ENCODE assay signal across 12 cellular contexts in the genomic region with DNA sequence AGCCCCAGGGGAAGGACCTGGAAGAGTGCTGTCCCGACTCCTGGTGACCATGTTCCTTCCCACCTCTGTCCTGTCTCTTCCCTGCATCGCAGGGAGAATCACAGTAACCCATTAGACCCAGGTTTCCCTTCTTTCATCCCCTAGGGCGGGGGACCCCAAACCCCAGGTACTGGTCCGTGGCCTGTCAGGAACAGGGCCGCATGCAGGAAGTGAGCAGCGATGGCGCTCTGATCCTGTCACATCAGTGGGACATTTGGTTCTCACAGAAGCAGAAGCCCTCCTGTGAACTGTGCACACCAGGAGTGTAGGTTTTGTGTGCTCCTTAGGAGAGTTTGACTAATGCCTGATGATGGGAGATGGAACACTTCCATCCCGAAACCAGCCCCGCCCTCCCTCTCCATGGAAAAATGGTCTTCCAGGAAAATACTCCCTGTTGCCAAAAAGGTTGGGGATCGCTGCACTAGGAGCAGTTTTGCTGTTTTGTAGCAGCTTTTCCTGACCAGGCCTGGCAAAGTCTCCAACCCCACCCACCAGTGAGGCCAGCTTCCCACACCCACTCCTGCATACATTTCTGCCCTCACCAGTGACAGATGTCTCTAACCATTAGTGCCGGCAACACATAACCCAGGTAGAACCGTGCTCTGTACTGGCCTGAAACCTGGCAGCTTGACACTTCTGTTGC. TPM values are rescaled to one million over a fixed set of nuclear protein-coding genes. Genes with fewer than 3 reads are reported as not detected.
DNase-seq lines count a peak whose midpoint lies in the region; ATAC-seq and TF ChIP-seq lines count a peak whose summit lies in the region.
"Had no signal": no experiment of that assay in that cellular context is flagged by ENCODE, and none has a peak within 500 bp of the region (broad histone marks: within the 10 kb centered on the region; RNA-seq: fewer than 3 reads in every experiment).

No MANE protein-coding gene starts in this region.

- CTCF ChIA-PET in naive thymus-derived CD4-positive, alpha-beta T cell (lab: Charles Lee), result interaction anchor here (2.7 kb wide), 1 partner anchor 8 kb away, joined by 14 read pairs; no protein-coding TSS in a partner anchor
- CTCF ChIA-PET in Calu3 (lab: Charles Lee), result interaction anchor here (0.6 to 1.7 kb wide), 2 partner anchors 8 to 14 kb away, joined by 3 to 13 read pairs; no protein-coding TSS in a partner anchor

- H3K27ac Mint-ChIP-seq in activated naive CD4-positive, alpha-beta T cell treated with anti-CD3 and anti-CD28 coated beads, Interleukin-2, amount 50 U/mL, for 72 hours, result peak overlapping the region; percentile 58 to 68
- peak overlapping the region; percentile 25 to 96 (median 60) for H3K27ac Mint-ChIP-seq in naive thymus-derived CD4-positive, alpha-beta T cell
- no peak overlapping the region for H3K27ac Mint-ChIP-seq in Calu3 (ENCODE audit: unreplicated experiment)

- TF ChIP-seq CTCF in transverse colon (IDR thresholded peaks at IDR 0.05) (no peak), Calu3 (IDR thresholded peaks at IDR 0.05; ENCODE audit: unreplicated experiment) (no peak)

- intact Hi-C loops in naive thymus-derived CD4-positive, alpha-beta T cell (cut with micrococcal nuclease), result no loop called here
- intact Hi-C loops in transverse colon (cut with DNase I; ENCODE audit: low total_unique reads) (no loop called here), Calu3 (cut with micrococcal nuclease; ENCODE audit: unreplicated experiment) (no loop called here)

- peaks cover 28 to 53% (median 40%) of the 10 kb centered on the region in 7 donors for H3K4me1 Mint-ChIP-seq in naive thymus-derived CD4-positive, alpha-beta T cell
- H3K4me1 Mint-ChIP-seq in Calu3 (ENCODE audit: low read depth, unreplicated experiment), result peaks cover 26% of the 10 kb centered on the region

- no peak for ATAC-seq in activated naive CD4-positive, alpha-beta T cell treated with anti-CD3 and anti-CD28 coated beads, Interleukin-2, amount 50 U/mL, for 72 hours
- ATAC-seq in naive thymus-derived CD4-positive, alpha-beta T cell, result no peak

- 79% methylated on average over 12 of the region's 12 CpGs; no CpG with 5 or more reads in 1 of the 2 donors for WGBS in transverse colon (ENCODE audit: low coverage in 1 of 2), 2 donors

- peaks cover 9 to 11% of the 10 kb centered on the region in 2 donors for H3K36me3 Mint-ChIP-seq in activated naive CD4-positive, alpha-beta T cell treated with anti-CD3 and anti-CD28 coated beads, Interleukin-2, amount 50 U/mL, for 72 hours
- peaks cover 0 to 8% (median 7%) of the 10 kb centered on the region in 5 donors for H3K36me3 Mint-ChIP-seq in naive thymus-derived CD4-positive, alpha-beta T cell
- peaks cover 57% of the 10 kb centered on the region for H3K36me3 Mint-ChIP-seq in Calu3 (ENCODE audit: insufficient read depth, unreplicated experiment)

- no peaks in the 10 kb centered on the region for H3K9me3 ChIP-seq in naive thymus-derived CD4-positive, alpha-beta T cell (ENCODE audit: control insufficient read depth in 2 of 3, low read length in 3 of 3)
- no peaks in the 10 kb centered on the region for H3K9me3 ChIP-seq in transverse colon

- peaks cover 0 to 36% (median 0%) of the 10 kb centered on the region in 3 experiments for H3K36me3 ChIP-seq in naive thymus-derived CD4-positive, alpha-beta T cell (ENCODE audit: control insufficient read depth in 2 of 3, insufficient read depth in 3 of 3, low read length in 3 of 3)
- no peaks in the 10 kb centered on the region for H3K36me3 ChIP-seq in transverse colon

- peak overlapping the region in 6 of 10 donors; percentile 14 to 69 (median 30) for H3K4me3 Mint-ChIP-seq in naive thymus-derived CD4-positive, alpha-beta T cell
- no peak overlapping the region for H3K4me3 Mint-ChIP-seq in Calu3 (ENCODE audit: low read depth, unreplicated experiment)

- TF ChIP-seq POLR2A in transverse colon (IDR thresholded peaks at IDR 0.05), result no peak

- H3K27ac ChIP-seq in angular gyrus (ENCODE audit: low read depth, low read length) (peak overlapping the region; percentile 50), transverse colon (peak overlapping the region; percentile 98 to 100 (median 100))
- H3K27ac ChIP-seq in naive thymus-derived CD4-positive, alpha-beta T cell (ENCODE audit: low read depth, low read length), result peak overlapping the region; percentile 100

- no peak for DNase-seq in activated naive CD4-positive, alpha-beta T cell treated with anti-CD3 and anti-CD28 coated beads, Interleukin-2, amount 50 U/mL, for 72 hours (ENCODE audit: low spot score in 2 of 2)
- DNase-seq in activated naive CD4-positive, alpha-beta T cell treated with Interleukin-2 at 50 U/mL for 16 hours, result no peak
- peak in 1 of 9 donors; percentile 9 for DNase-seq in naive thymus-derived CD4-positive, alpha-beta T cell
- DNase-seq in transverse colon (no peak), Calu3 (no peak), activated gamma-delta T cell treated with Interleukin-2 at 50 U/mL for 16 hours (no peak), NCI-H2107 treated with DMSO at 0.1 percent for 48 hours (lab: John Stamatoyannopoulos, UW; ENCODE audit: unreplicated experiment) (no peak)
- DNase-seq: activated CD8-positive, alpha-beta memory T cell treated with anti-CD3 and anti-CD28 coated beads for 24 hours; caudate nucleus; NCI-H2171 treated with DMSO at 0.1 percent for 48 hours; SHP77 had no signal

- H3K9me3 Mint-ChIP-seq in activated naive CD4-positive, alpha-beta T cell treated with anti-CD3 and anti-CD28 coated beads, Interleukin-2, amount 50 U/mL, for 72 hours, result no peaks in the 10 kb centered on the region
- H3K9me3 Mint-ChIP-seq in naive thymus-derived CD4-positive, alpha-beta T cell, result peaks cover 0 to 8% (median 0%) of the 10 kb centered on the region in 11 donors
- no peaks in the 10 kb centered on the region for H3K9me3 Mint-ChIP-seq in Calu3 (ENCODE audit: low read depth, unreplicated experiment)

- no peaks in the 10 kb centered on the region for H3K27me3 ChIP-seq in naive thymus-derived CD4-positive, alpha-beta T cell (ENCODE audit: control insufficient read depth in 2 of 2, insufficient read depth in 2 of 2, low read length in 2 of 2)
- H3K27me3 ChIP-seq in transverse colon, result no peaks in the 10 kb centered on the region

- peaks cover 15 to 32% of the 10 kb centered on the region in 2 donors for H3K4me1 ChIP-seq in naive thymus-derived CD4-positive, alpha-beta T cell (ENCODE audit: control insufficient read depth in 2 of 2, insufficient read depth in 2 of 2, low read length in 2 of 2)
- peaks cover 31 to 46% (median 37%) of the 10 kb centered on the region in 4 donors for H3K4me1 ChIP-seq in transverse colon

- no peaks in the 10 kb centered on the region for H3K27me3 Mint-ChIP-seq in naive thymus-derived CD4-positive, alpha-beta T cell
- H3K27me3 Mint-ChIP-seq in Calu3 (ENCODE audit: unreplicated experiment), result no peaks in the 10 kb centered on the region

- BruUV-seq in Calu3 (replicated peaks; lab: Mats Ljungman, UMichigan), result no TSS peak

- in situ Hi-C loops in transverse colon (cut with MboI; ENCODE audit: low pct_ligation_motif_present in 1 of 4, low pct_unique_long_range_greater_than_20kb in 1 of 4, low sequenced_read_pairs in 3 of 4), result no loop called here

- H3K4me3 ChIP-seq in naive thymus-derived CD4-positive, alpha-beta T cell (ENCODE audit: low read length), result no peak overlapping the region
- no peak overlapping the region for H3K4me3 ChIP-seq in transverse colon

- POLR2A ChIA-PET in naive thymus-derived CD4-positive, alpha-beta T cell (lab: Charles Lee), result interaction anchor here (9.6 kb wide), 1 partner anchor 11 kb away, joined by 82 read pairs; a partner anchor contains a TSS

- TF ChIP-seq EP300 in transverse colon (IDR thresholded peaks at IDR 0.05; ENCODE audit: low read depth), result no peak

RNA-seq across cellular contexts. Expression of a gene that starts 10.5 kb away (rescaled TPM):
- total RNA-seq in activated naive CD4-positive, alpha-beta T cell treated with anti-CD3 and anti-CD28 coated beads, Interleukin-2, amount 50 U/mL, for 72 hours, result 10 to 100 TPM; 23.4 to 31.9 TPM
- 100 to 1,000 TPM in 1 of 5 experiments, 10 to 100 TPM in 4; 31.4 to 106 (median 55.5) TPM for total RNA-seq in naive thymus-derived CD4-positive, alpha-beta T cell
- 1 to 10 TPM in 1 of 2 donors, under 1 TPM in 1; 0.65 to 1.0 TPM for polyA plus RNA-seq in naive thymus-derived CD4-positive, alpha-beta T cell
- total RNA-seq in transverse colon (10 to 100 TPM; 13.7 to 27.7 (median 20.9) TPM), Calu3 (2022) (32.1 and 34.8 TPM in 2 replicates)

RNA-seq across cellular contexts. Expression of a gene that starts 53.0 kb away (rescaled TPM):
- 10 to 100 TPM; 27.8 to 50.1 TPM for total RNA-seq in activated naive CD4-positive, alpha-beta T cell treated with anti-CD3 and anti-CD28 coated beads, Interleukin-2, amount 50 U/mL, for 72 hours
- total RNA-seq in naive thymus-derived CD4-positive, alpha-beta T cell, result 100 to 1,000 TPM in 4 of 5 experiments, 10 to 100 TPM in 1; 70.8 to 151 (median 138) TPM
- polyA plus RNA-seq in naive thymus-derived CD4-positive, alpha-beta T cell, result 10 to 100 TPM in 1 of 2 donors, 1 to 10 TPM in 1; 9.4 to 22.7 TPM
- total RNA-seq in transverse colon (100 to 1,000 TPM in 1 of 4 donors, 10 to 100 TPM in 3; 41.0 to 148 (median 70.0) TPM), Calu3 (2022) (50.3 and 54.9 TPM in 2 replicates)

RNA-seq across cellular contexts. Expression of a gene that starts 54.1 kb away (rescaled TPM):
- 10 to 100 TPM; 55.9 to 73.4 TPM for total RNA-seq in activated naive CD4-positive, alpha-beta T cell treated with anti-CD3 and anti-CD28 coated beads, Interleukin-2, amount 50 U/mL, for 72 hours
- total RNA-seq in naive thymus-derived CD4-positive, alpha-beta T cell, result 10 to 100 TPM; 22.9 to 42.8 (median 30.0) TPM
- 10 to 100 TPM; 13.1 to 21.6 TPM for polyA plus RNA-seq in naive thymus-derived CD4-positive, alpha-beta T cell
- total RNA-seq in transverse colon (10 to 100 TPM in 2 of 4 donors, 1 to 10 TPM in 2; 3.0 to 18.9 (median 14.4) TPM), Calu3 (2022) (34.3 and 36.2 TPM in 2 replicates)

Comparison
In these comparisons a context has a peak if more than half of its experiments do, and no peak if none do; other contexts are left out.
1. H3K27ac ChIP-seq: peak in every context shown above with its lines; median percentile 100 in naive thymus-derived CD4-positive, alpha-beta T cell; 100 in transverse colon; 50 in angular gyrus.